ENCODE assay signal across 20 cellular contexts in genomic region chr3:101903426-101903825, GRCh38. TPM values are rescaled to one million over a fixed set of nuclear protein-coding genes. Genes with fewer than 3 reads are reported as not detected.
DNase-seq lines count a peak whose midpoint lies in the region; ATAC-seq, FAIRE-seq and TF ChIP-seq lines count a peak whose summit lies in the region.
"Had no signal": no experiment of that assay in that cellular context is flagged by ENCODE, and none has a peak within 500 bp of the region (broad histone marks: within the 10 kb centered on the region; RNA-seq: fewer than 3 reads in every experiment).

No MANE protein-coding gene starts in this region.

- TF ChIP-seq CTCF in A549 (IDR thresholded peaks at IDR 0.05) = no peak
- TF ChIP-seq CTCF in keratinocyte (optimal IDR thresholded peaks at IDR 0.05 in 1 of 3, IDR thresholded peaks at IDR 0.05 in 1 of 3, conservative IDR thresholded peaks at IDR 0.05 in 1 of 3; ENCODE audit: extremely low read depth in 1 of 3, insufficient read depth in 2 of 3, low read length in 3 of 3) = no peak

- H4K20me1 ChIP-seq in keratinocyte (ENCODE audit: control insufficient read depth, extremely low read depth, insufficient read depth, low read length) = no peaks in the 10 kb centered on the region

- H3K36me3 ChIP-seq in keratinocyte (ENCODE audit: control insufficient read depth in 2 of 2, extremely low read depth in 1 of 2, insufficient read depth in 2 of 2, low read length in 2 of 2) = no peaks in the 10 kb centered on the region
- H3K36me3 ChIP-seq: HAP-1, transverse colon had no signal

- no peak for TF ChIP-seq EP300 in A549 (IDR thresholded peaks at IDR 0.05)

- peaks cover 23% of the 10 kb centered on the region; the same call in 2 of the 3 replicates for H3K4me1 ChIP-seq in A549
- peaks cover 22% of the 10 kb centered on the region for H3K4me1 ChIP-seq in keratinocyte (ENCODE audit: control insufficient read depth, extremely low read depth, insufficient read depth, low read length)
- H3K4me1 ChIP-seq: HAP-1, transverse colon had no signal

- no peak overlapping the region for H3K4me2 ChIP-seq in A549
- peak overlapping the region; percentile 49 for H3K4me2 ChIP-seq in keratinocyte (ENCODE audit: control insufficient read depth, extremely low read depth, insufficient read depth, low read depth, low read length)

- H3K79me2 ChIP-seq in keratinocyte (ENCODE audit: control insufficient read depth, insufficient read depth, low read length) = no peaks in the 10 kb centered on the region

- H3K9ac ChIP-seq in keratinocyte (ENCODE audit: control insufficient read depth, extremely low read depth, insufficient read depth, low read length) = no peak overlapping the region

- peaks cover 0 to 7% (median 6%) of the 10 kb centered on the region in 3 donors for H3K9me3 Mint-ChIP-seq in T-cell
- H3K9me3 Mint-ChIP-seq: effector memory CD8-positive, alpha-beta T cell had no signal

- ATAC-seq in A549 (no peak), T-cell (replicated peaks in 1 of 4) (no peak)
- ATAC-seq: effector memory CD8-positive, alpha-beta T cell; Panc1 had no signal

- H3K4me1 Mint-ChIP-seq in T-cell = peaks cover 4 to 10% (median 6%) of the 10 kb centered on the region in 3 donors
- H3K4me1 Mint-ChIP-seq: immature natural killer cell had no signal

- H3K9me3 ChIP-seq in A549 (0 out of 3 replicates have a peak, but pooled peaks cover 2% of the 10 kb centered on the region), keratinocyte (ENCODE audit: control insufficient read depth, low read depth, low read length) (no peaks in the 10 kb centered on the region)
- H3K9me3 ChIP-seq: HAP-1, transverse colon had no signal

- 66% methylated on average over 3 of the region's 3 CpGs for WGBS in A549 (ENCODE audit: missing lambda C conversion rate)

- DNase-seq in A549 (ENCODE audit: low read depth in 1 of 2, low spot score in 1 of 2) (no peak), H54 (ENCODE audit: insufficient read length, low spot score) (no peak), amniotic epithelial cell (ENCODE audit: low read depth) (peak; percentile 52), keratinocyte (ENCODE audit: low read depth, low spot score) (no peak), dermis blood vessel endothelial cell (no peak), HK-2 (ENCODE audit: unreplicated experiment) (no peak), T-cell (no peak)
- no peak for DNase-seq in activated CD4-positive, CD25-positive, alpha-beta regulatory T cell (lab: John Stamatoyannopoulos, UW)
- DNase-seq: activated CD8-positive, alpha-beta memory T cell treated with anti-CD3 and anti-CD28 coated beads for 24 hours; central memory CD4-positive, alpha-beta T cell; effector memory CD8-positive, alpha-beta T cell; immature natural killer cell; MV-4-11; NCI-H526; stimulated activated naive CD4-positive, alpha-beta T cell treated with Interleukin-2 at 50 U/mL for 16 hours; transverse colon had no signal

- no peaks in the 10 kb centered on the region for H3K36me3 Mint-ChIP-seq in T-cell
- H3K36me3 Mint-ChIP-seq: immature natural killer cell had no signal

- H2AFZ ChIP-seq in keratinocyte (ENCODE audit: control insufficient read depth, low read length) = peak overlapping the region; percentile 49

- TF ChIP-seq POLR2A in A549 (IDR thresholded peaks at IDR 0.05; ENCODE audit: low read length) (no peak), H54 (IDR thresholded peaks at IDR 0.05; ENCODE audit: low read depth, low read length) (no peak)

- dilution Hi-C loops in keratinocyte (cut with MboI; ENCODE audit: extremely low pct_ligation_motif_present, low sequenced_read_pairs) = no loop called here

- H3K27me3 Mint-ChIP-seq in T-cell = no peaks in the 10 kb centered on the region
- H3K27me3 Mint-ChIP-seq: effector memory CD8-positive, alpha-beta T cell had no signal

- H3K4me3 Mint-ChIP-seq in T-cell = no peak overlapping the region
- H3K4me3 Mint-ChIP-seq: activated T-helper 1 cell treated with anti-CD3 and anti-CD28 coated beads, Interleukin-12 subunit alpha, Interleukin-12 subunit beta, Interleukin-2, Interleukin-4 antibody, amounts not matched to agents 30 ng/mL and 10 ng/mL and 1 ng/mL, durations not matched to agents 14 hours and 24 hours and 36 hours; effector memory CD8-positive, alpha-beta T cell; immature natural killer cell had no signal

- no peak for TF ChIP-seq RAD21 in A549 (conservative IDR thresholded peaks at IDR 0.05 in 1 of 2, IDR thresholded peaks at IDR 0.05 in 1 of 2)

- POLR2A ChIA-PET in A549 (lab: Yijun Ruan, JAX) = no interaction called here
- POLR2A ChIA-PET in T-cell (lab: Charles Lee) = interaction anchor here in 1 of 2 donors (0.6 kb wide), 1 partner anchor 35 kb away, joined by 7 read pairs; no protein-coding TSS in a partner anchor

- H3K27ac Mint-ChIP-seq in T-cell = no peak overlapping the region
- H3K27ac Mint-ChIP-seq: activated T-helper 1 cell treated with anti-CD3 and anti-CD28 coated beads, Interleukin-12 subunit alpha, Interleukin-12 subunit beta, Interleukin-2, Interleukin-4 antibody, amounts not matched to agents 30 ng/mL and 10 ng/mL and 1 ng/mL, durations not matched to agents 14 hours and 24 hours and 36 hours; effector memory CD8-positive, alpha-beta T cell; immature natural killer cell had no signal

- CTCF ChIA-PET in A549 (lab: Yijun Ruan, JAX) (interaction anchor here (0.7 to 1.0 kb wide), 2 partner anchors 25 to 624 kb away, joined by 3 read pairs; no protein-coding TSS in a partner anchor), T-cell (lab: Charles Lee) (interaction anchor here in 1 of 2 donors (0.7 kb wide), 1 partner anchor 50 kb away, joined by 6 read pairs; no protein-coding TSS in a partner anchor)

- no peaks in the 10 kb centered on the region for H3K27me3 ChIP-seq in keratinocyte (ENCODE audit: control insufficient read depth, extremely low read depth, insufficient read depth, low read length)
- H3K27me3 ChIP-seq: transverse colon had no signal

- H3K27ac ChIP-seq in A549 = 0 out of 6 replicates have a peak overlapping the region, but pooled peaks of 1 of the 2 experiments have one; percentile 15
- H3K27ac ChIP-seq in keratinocyte (ENCODE audit: control insufficient read depth, insufficient read depth, low read length) = peak overlapping the region; percentile 50
- H3K27ac ChIP-seq: transverse colon had no signal

- no peaks in the 10 kb centered on the region for H3K9me1 ChIP-seq in keratinocyte (ENCODE audit: control insufficient read depth, extremely low read depth, insufficient read depth, low read length)

- no peak overlapping the region for H3K4me3 ChIP-seq in A549
- H3K4me3 ChIP-seq in keratinocyte (ENCODE audit: control insufficient read depth in 2 of 3, extremely low read depth in 1 of 3, insufficient read depth in 2 of 3, low read depth in 1 of 3, low read length in 3 of 3) = no peak overlapping the region
- H3K4me3 ChIP-seq: HAP-1, transverse colon had no signal

- peak; percentile 7 for FAIRE-seq in A549 (lab: Jason Lieb, UNC)
- FAIRE-seq in H54 (lab: Jason Lieb, UNC) = peak; percentile 85
- peak; percentile 76 for FAIRE-seq in keratinocyte (lab: Jason Lieb, UNC)
- FAIRE-seq: G401.6 had no signal

TF ChIP-seq in A549, 52 proteins besides CTCF, POLR2A, EP300 and RAD21:
- TF ChIP-seq EHF (CRISPR knock-in tag; IDR thresholded peaks at IDR 0.05) (no peak), CHD4 (IDR thresholded peaks at IDR 0.05; ENCODE audit: borderline replicate concordance) (no peak), JUN (IDR thresholded peaks at IDR 0.05) (no peak), EHMT2 (IDR thresholded peaks at IDR 0.05; ENCODE audit: low read depth) (no peak), NFE2L2 (conservative IDR thresholded peaks at IDR 0.05; ENCODE audit: low read length) (no peak), KDM5A (IDR thresholded peaks at IDR 0.05) (no peak), MAZ (IDR thresholded peaks at IDR 0.05; ENCODE audit: borderline replicate concordance, low read depth, low read length) (no peak), PBX3 (IDR thresholded peaks at IDR 0.05) (no peak), ZFP36 (IDR thresholded peaks at IDR 0.05; ENCODE audit: borderline replicate concordance, partially characterized antibody) (no peak)
TF ChIP-seq in A549: peak in this region for 0.

RNA-seq across cellular contexts. Expression of gene NFKBIZ, which starts 54.1 kb away (rescaled TPM):
- 32.9 and 36.1 TPM in 2 replicates for polyA plus RNA-seq in A549 (2011; rRNA removed)
- 10.4 and 12.9 TPM in 2 replicates for polyA plus RNA-seq in A549 (2012; cell fraction: cytosol; rRNA removed)
- polyA plus RNA-seq in A549 (2012; cell fraction: nucleus; rRNA removed) = 63.5 and 66.0 TPM in 2 replicates
- polyA plus RNA-seq in A549 (2017; fragmentation: RNase III; extraction: RNeasy Plus Mini Kit Qiagen cat#74134 plus additional on column Dnase treatment) = 14.4 to 19.8 TPM (median 16.6 TPM) in 3 replicates
- 108 and 121 TPM in 2 replicates for polyA minus RNA-seq in A549 (2011; rRNA and poly(A)+ RNA removed)
- polyA plus RNA-seq in keratinocyte = 24.6 to 133 TPM (median 88.9 TPM) in 3 replicates
- 42.2 TPM for polyA plus RNA-seq in keratinocyte (2011; ENCODE audit: low read depth)
- polyA plus RNA-seq in keratinocyte (2011; cell fraction: cytosol; rRNA removed) = 20.8 and 25.5 TPM in 2 replicates
- 190 and 207 TPM in 2 replicates for polyA plus RNA-seq in keratinocyte (2011; cell fraction: nucleus; rRNA removed)
- 9.0 and 40.2 TPM in 2 replicates for polyA plus RNA-seq in keratinocyte (2012; ENCODE audit: low replicate concordance)
- polyA minus RNA-seq in keratinocyte = 17.8 to 168 TPM (median 144 TPM) in 3 replicates
- 35.3 TPM for polyA minus RNA-seq in keratinocyte (2011; cell fraction: cytosol; rRNA and poly(A)+ RNA removed)
- 161 and 247 TPM in 2 replicates for polyA minus RNA-seq in keratinocyte (2011; cell fraction: nucleus; rRNA and poly(A)+ RNA removed)
- 15.2 and 31.8 TPM in 2 replicates for total RNA-seq in dermis blood vessel endothelial cell
- total RNA-seq in T-cell = 100 to 1,000 TPM; 130 to 720 (median 132) TPM
